1 cellular context compared by ENCODE assay signal in the genomic region with DNA sequence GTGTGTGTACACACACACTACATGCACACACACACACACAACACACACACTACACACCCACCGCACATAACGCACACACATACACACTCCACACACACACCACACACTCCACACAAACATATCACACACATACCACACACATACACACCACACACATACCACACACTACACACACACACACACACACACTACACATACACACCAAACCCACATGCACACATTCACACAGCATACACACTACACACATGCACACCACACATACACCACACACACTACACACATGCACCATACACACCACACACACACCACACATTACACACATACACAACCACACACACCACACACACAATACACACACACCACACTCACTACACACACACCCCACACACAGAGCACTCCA.
TF ChIP-seq lines count a peak whose summit lies in the region.

No MANE protein-coding gene starts in this region.

TF ChIP-seq in GM23338, 12 proteins besides CTCF, POLR2A, EP300 and RAD21:
- TF ChIP-seq REST (IDR thresholded peaks at IDR 0.05; ENCODE audit: unreplicated experiment), result no peak
- no peak for TF ChIP-seq EZH2phosphoT487 (IDR thresholded peaks at IDR 0.05; ENCODE audit: unreplicated experiment)
- no peak for TF ChIP-seq JUNB (IDR thresholded peaks at IDR 0.05; ENCODE audit: unreplicated experiment)
- no peak for TF ChIP-seq ETS1 (IDR thresholded peaks at IDR 0.05)
- TF ChIP-seq EZH2 (IDR thresholded peaks at IDR 0.05; ENCODE audit: low read depth, unreplicated experiment), result no peak
- TF ChIP-seq, protein P1, sequence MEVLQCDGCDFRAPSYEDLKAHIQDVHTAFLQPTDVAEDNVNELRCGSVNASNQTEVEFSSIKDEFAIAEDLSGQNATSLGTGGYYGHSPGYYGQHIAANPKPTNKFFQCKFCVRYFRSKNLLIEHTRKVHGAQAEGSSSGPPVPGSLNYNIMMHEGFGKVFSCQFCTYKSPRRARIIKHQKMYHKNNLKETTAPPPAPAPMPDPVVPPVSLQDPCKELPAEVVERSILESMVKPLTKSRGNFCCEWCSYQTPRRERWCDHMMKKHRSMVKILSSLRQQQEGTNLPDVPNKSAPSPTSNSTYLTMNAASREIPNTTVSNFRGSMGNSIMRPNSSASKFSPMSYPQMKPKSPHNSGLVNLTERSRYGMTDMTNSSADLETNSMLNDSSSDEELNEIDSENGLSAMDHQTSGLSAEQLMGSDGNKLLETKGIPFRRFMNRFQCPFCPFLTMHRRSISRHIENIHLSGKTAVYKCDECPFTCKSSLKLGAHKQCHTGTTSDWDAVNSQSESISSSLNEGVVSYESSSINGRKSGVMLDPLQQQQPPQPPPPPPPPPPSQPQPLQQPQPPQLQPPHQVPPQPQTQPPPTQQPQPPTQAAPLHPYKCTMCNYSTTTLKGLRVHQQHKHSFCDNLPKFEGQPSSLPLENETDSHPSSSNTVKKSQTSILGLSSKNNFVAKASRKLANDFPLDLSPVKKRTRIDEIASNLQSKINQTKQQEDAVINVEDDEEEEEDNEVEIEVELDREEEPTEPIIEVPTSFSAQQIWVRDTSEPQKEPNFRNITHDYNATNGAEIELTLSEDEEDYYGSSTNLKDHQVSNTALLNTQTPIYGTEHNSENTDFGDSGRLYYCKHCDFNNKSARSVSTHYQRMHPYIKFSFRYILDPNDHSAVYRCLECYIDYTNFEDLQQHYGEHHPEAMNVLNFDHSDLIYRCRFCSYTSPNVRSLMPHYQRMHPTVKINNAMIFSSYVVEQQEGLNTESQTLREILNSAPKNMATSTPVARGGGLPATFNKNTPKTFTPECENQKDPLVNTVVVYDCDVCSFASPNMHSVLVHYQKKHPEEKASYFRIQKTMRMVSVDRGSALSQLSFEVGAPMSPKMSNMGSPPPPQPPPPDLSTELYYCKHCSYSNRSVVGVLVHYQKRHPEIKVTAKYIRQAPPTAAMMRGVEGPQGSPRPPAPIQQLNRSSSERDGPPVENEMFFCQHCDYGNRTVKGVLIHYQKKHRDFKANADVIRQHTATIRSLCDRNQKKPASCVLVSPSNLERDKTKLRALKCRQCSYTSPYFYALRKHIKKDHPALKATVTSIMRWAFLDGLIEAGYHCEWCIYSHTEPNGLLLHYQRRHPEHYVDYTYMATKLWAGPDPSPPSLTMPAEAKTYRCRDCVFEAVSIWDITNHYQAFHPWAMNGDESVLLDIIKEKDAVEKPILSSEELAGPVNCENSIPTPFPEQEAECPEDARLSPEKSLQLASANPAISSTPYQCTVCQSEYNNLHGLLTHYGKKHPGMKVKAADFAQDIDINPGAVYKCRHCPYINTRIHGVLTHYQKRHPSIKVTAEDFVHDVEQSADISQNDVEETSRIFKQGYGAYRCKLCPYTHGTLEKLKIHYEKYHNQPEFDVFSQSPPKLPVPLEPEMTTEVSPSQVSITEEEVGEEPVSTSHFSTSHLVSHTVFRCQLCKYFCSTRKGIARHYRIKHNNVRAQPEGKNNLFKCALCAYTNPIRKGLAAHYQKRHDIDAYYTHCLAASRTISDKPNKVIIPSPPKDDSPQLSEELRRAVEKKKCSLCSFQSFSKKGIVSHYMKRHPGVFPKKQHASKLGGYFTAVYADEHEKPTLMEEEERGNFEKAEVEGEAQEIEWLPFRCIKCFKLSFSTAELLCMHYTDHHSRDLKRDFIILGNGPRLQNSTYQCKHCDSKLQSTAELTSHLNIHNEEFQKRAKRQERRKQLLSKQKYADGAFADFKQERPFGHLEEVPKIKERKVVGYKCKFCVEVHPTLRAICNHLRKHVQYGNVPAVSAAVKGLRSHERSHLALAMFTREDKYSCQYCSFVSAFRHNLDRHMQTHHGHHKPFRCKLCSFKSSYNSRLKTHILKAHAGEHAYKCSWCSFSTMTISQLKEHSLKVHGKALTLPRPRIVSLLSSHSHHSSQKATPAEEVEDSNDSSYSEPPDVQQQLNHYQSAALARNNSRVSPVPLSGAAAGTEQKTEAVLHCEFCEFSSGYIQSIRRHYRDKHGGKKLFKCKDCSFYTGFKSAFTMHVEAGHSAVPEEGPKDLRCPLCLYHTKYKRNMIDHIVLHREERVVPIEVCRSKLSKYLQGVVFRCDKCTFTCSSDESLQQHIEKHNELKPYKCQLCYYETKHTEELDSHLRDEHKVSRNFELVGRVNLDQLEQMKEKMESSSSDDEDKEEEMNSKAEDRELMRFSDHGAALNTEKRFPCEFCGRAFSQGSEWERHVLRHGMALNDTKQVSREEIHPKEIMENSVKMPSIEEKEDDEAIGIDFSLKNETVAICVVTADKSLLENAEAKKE (CRISPR knock-in tag; IDR thresholded peaks at IDR 0.05), result no peak
- TF ChIP-seq CREB1 (CRISPR knock-in tag; IDR thresholded peaks at IDR 0.05; ENCODE audit: low read depth), result no peak
- TF ChIP-seq POLR2AphosphoS5 (IDR thresholded peaks at IDR 0.05; ENCODE audit: low read depth), result no peak
- no peak for TF ChIP-seq ZNF114 (CRISPR knock-in tag; IDR thresholded peaks at IDR 0.05)
- no peak for TF ChIP-seq ZNF331 (CRISPR knock-in tag; IDR thresholded peaks at IDR 0.05; ENCODE audit: low read depth)
- no peak for TF ChIP-seq NANOG (IDR thresholded peaks at IDR 0.05; ENCODE audit: borderline replicate concordance)
- TF ChIP-seq STAT1 (IDR thresholded peaks at IDR 0.05; ENCODE audit: unreplicated experiment), result no peak
TF ChIP-seq in GM23338: peak in this region for 0.
